ENCODE assay signal across 22 cellular contexts in genomic region chr4:140162596-140162995, GRCh38. TPM values are rescaled to one million over a fixed set of nuclear protein-coding genes. Genes with fewer than 3 reads are reported as not detected.
A peak's percentile ranks its signal among the peaks of the same experiment; 100 is the strongest.
DNase-seq lines count a peak whose midpoint lies in the region; ATAC-seq and TF ChIP-seq lines count a peak whose summit lies in the region.
"Had no signal": no experiment of that assay in that cellular context is flagged by ENCODE, and none has a peak within 500 bp of the region (broad histone marks: within the 10 kb centered on the region; RNA-seq: fewer than 3 reads in every experiment).

No MANE protein-coding gene starts in this region.

- H3K4me3 ChIP-seq in GM23248 (peak overlapping the region; percentile 56), SJSA1 (no peak overlapping the region), esophagus muscularis mucosa (peak overlapping the region in 3 of 4 donors; percentile 14 to 29 (median 21)), trophoblast cell (ENCODE audit: low read depth, low read length) (no peak overlapping the region), right lobe of liver (no peak overlapping the region)
- H3K4me3 ChIP-seq: GM12878 had no signal

- WGBS in GM23248 (ENCODE audit: low coverage in 1 of 2, low lambda C conversion rate in 2 of 2, missing lambda C conversion rate in 2 of 2), 2 experiments = 49 to 50% methylated on average over 2 of the region's 2 CpGs
- 67% methylated on average over 2 of the region's 2 CpGs for WGBS in esophagus muscularis mucosa
- no CpG with 5 or more reads among the region's 2 CpGs for WGBS in trophoblast cell (ENCODE audit: extremely low coverage, insufficient coverage, insufficient read length)
- WGBS in right lobe of liver (ENCODE audit: insufficient coverage, low coverage, low lambda C conversion rate, missing lambda C conversion rate) = 55% methylated on average over 2 of the region's 2 CpGs

- H3K27ac ChIP-seq in GM23248 (peak overlapping the region; percentile 55), SJSA1 (peak overlapping the region; percentile 62), esophagus muscularis mucosa (replicated peaks in 1 of 4) (peak overlapping the region; percentile 27 to 53 (median 44)), trophoblast cell (ENCODE audit: low read depth, low read length) (peak overlapping the region; percentile 63), right lobe of liver (no peak overlapping the region)
- H3K27ac ChIP-seq: foreskin keratinocyte had no signal

- H4K91ac ChIP-seq in trophoblast cell (ENCODE audit: low read depth, low read length) = peak overlapping the region; percentile 68

- no peak overlapping the region for H3K18ac ChIP-seq in trophoblast cell (ENCODE audit: low read length)

- TF ChIP-seq EP300 in esophagus muscularis mucosa (IDR thresholded peaks at IDR 0.05) = no peak

- intact Hi-C loops in esophagus muscularis mucosa (cut with DNase I) (no loop called here), right lobe of liver (cut with DNase I) (no loop called here)

- no peaks in the 10 kb centered on the region for H3K79me2 ChIP-seq in GM23248 (ENCODE audit: insufficient read depth)
- H3K79me2 ChIP-seq in trophoblast cell (ENCODE audit: control insufficient read depth, insufficient read depth, low read length, poor library complexity) = no peaks in the 10 kb centered on the region

- H3K27me3 ChIP-seq in GM23248 (replicated peaks; ENCODE audit: insufficient read depth) = no peaks in the 10 kb centered on the region
- H3K27me3 ChIP-seq in SJSA1 (replicated peaks) = no peaks in the 10 kb centered on the region
- H3K27me3 ChIP-seq in esophagus muscularis mucosa = no peaks in the 10 kb centered on the region
- H3K27me3 ChIP-seq in trophoblast cell (ENCODE audit: insufficient read depth, low read length) = no peaks in the 10 kb centered on the region
- no peaks in the 10 kb centered on the region for H3K27me3 ChIP-seq in right lobe of liver
- H3K27me3 ChIP-seq: foreskin keratinocyte had no signal

- no peaks in the 10 kb centered on the region for H3K36me3 Mint-ChIP-seq in stimulated activated effector memory CD8-positive, alpha-beta T cell treated with anti-CD3 and anti-CD28 coated beads, Interleukin-12 subunit alpha, Interleukin-12 subunit beta, amount 100 ng/mL, for 72 hours
- H3K36me3 Mint-ChIP-seq: CD4-positive, alpha-beta memory T cell had no signal

- no peak overlapping the region for H3K4ac ChIP-seq in trophoblast cell (ENCODE audit: low read depth, low read length)

- H3K36me3 ChIP-seq in GM23248 (ENCODE audit: low read depth) (no peaks in the 10 kb centered on the region), SJSA1 (no peaks in the 10 kb centered on the region), esophagus muscularis mucosa (no peaks in the 10 kb centered on the region), trophoblast cell (ENCODE audit: control insufficient read depth in 1 of 2, insufficient read depth in 2 of 2, low read length in 2 of 2) (no peaks in the 10 kb centered on the region), right lobe of liver (no peaks in the 10 kb centered on the region)

- peaks cover 12% of the 10 kb centered on the region for H3K4me1 ChIP-seq in GM23248 (ENCODE audit: insufficient read depth)
- H3K4me1 ChIP-seq in SJSA1 (replicated peaks) = peaks cover 15% of the 10 kb centered on the region
- H3K4me1 ChIP-seq in esophagus muscularis mucosa = peaks cover 6 to 29% (median 26%) of the 10 kb centered on the region in 4 donors
- H3K4me1 ChIP-seq in trophoblast cell (ENCODE audit: control insufficient read depth in 1 of 2, insufficient read depth in 2 of 2, low read length in 2 of 2) = peaks cover 8 to 12% of the 10 kb centered on the region in 2 experiments
- peaks cover 0 to 11% (median 6%) of the 10 kb centered on the region in 4 donors for H3K4me1 ChIP-seq in right lobe of liver

- H3K9me2 ChIP-seq in GM23248 (ENCODE audit: insufficient read depth) = no peaks in the 10 kb centered on the region

- DNase-seq in GM23248 = peak; percentile 15
- no peak for DNase-seq in SJSA1 (ENCODE audit: low read depth in 1 of 2, low spot score in 2 of 2)
- no peak for DNase-seq in esophagus muscularis mucosa (ENCODE audit: extremely low spot score)
- no peak for DNase-seq in trophoblast cell
- no peak for DNase-seq in right lobe of liver
- no peak for DNase-seq in stimulated activated effector memory CD8-positive, alpha-beta T cell treated with anti-CD3 and anti-CD28 coated beads, Interleukin-12 subunit alpha, Interleukin-12 subunit beta, amount 100 ng/mL, for 72 hours (ENCODE audit: low spot score in 2 of 2)
- no peak for DNase-seq in NCI-H2196 treated with DMSO at 0.1 percent for 48 hours (lab: John Stamatoyannopoulos, UW; ENCODE audit: unreplicated experiment)
- no peak for DNase-seq in glomerular visceral epithelial cell (ENCODE audit: extremely low spot score)
- DNase-seq: activated CD4-positive, alpha-beta T cell treated with anti-CD3 and anti-CD28 coated beads, Interleukin-2, amount 50 U/mL, for 1 hour; activated gamma-delta T cell; anterior cingulate cortex; CD4-positive, alpha-beta memory T cell; foreskin keratinocyte; hypothalamus; kidney; mesendoderm; MM.1S; natural killer cell; NCI-H187 treated with DMSO at 0.1 percent for 48 hours; T-helper 1 cell had no signal

- no peaks in the 10 kb centered on the region for H3K4me1 Mint-ChIP-seq in stimulated activated effector memory CD8-positive, alpha-beta T cell treated with anti-CD3 and anti-CD28 coated beads, Interleukin-12 subunit alpha, Interleukin-12 subunit beta, amount 100 ng/mL, for 72 hours
- H3K4me1 Mint-ChIP-seq: CD4-positive, alpha-beta memory T cell; natural killer cell had no signal

- H4K20me1 ChIP-seq in GM23248 (ENCODE audit: insufficient read depth) = no peaks in the 10 kb centered on the region

- H3K9ac ChIP-seq in GM23248 (peak overlapping the region; percentile 47), trophoblast cell (ENCODE audit: low read length) (no peak overlapping the region)

- H3F3A ChIP-seq in GM23248 (ENCODE audit: insufficient read depth) = no peaks in the 10 kb centered on the region

- H2AK5ac ChIP-seq in trophoblast cell (ENCODE audit: low read length) = peak overlapping the region; percentile 46

- H2BK12ac ChIP-seq in trophoblast cell (ENCODE audit: low read length) = peak overlapping the region; percentile 71

- H4K12ac ChIP-seq in trophoblast cell (ENCODE audit: low read depth, low read length) = no peak overlapping the region

- no peaks in the 10 kb centered on the region for H3K9me3 Mint-ChIP-seq in stimulated activated effector memory CD8-positive, alpha-beta T cell treated with anti-CD3 and anti-CD28 coated beads, Interleukin-12 subunit alpha, Interleukin-12 subunit beta, amount 100 ng/mL, for 72 hours
- H3K9me3 Mint-ChIP-seq: natural killer cell had no signal

- peak overlapping the region; percentile 73 for H2BK5ac ChIP-seq in trophoblast cell (ENCODE audit: low read depth, low read length, poor library complexity)

- TF ChIP-seq POLR2A in esophagus muscularis mucosa (IDR thresholded peaks at IDR 0.05; ENCODE audit: low read depth) (no peak), right lobe of liver (IDR thresholded peaks at IDR 0.05) (no peak)

- H3K23ac ChIP-seq in trophoblast cell (ENCODE audit: low read length) = no peak overlapping the region

- H3K4me2 ChIP-seq in GM23248 (ENCODE audit: unreplicated experiment) (peak overlapping the region; percentile 85), trophoblast cell (ENCODE audit: low read length) (no peak overlapping the region)

- H2AFZ ChIP-seq in GM23248 (peak overlapping the region; percentile 86), trophoblast cell (ENCODE audit: insufficient read depth, low read length, poor library complexity) (no peak overlapping the region)

- no peak overlapping the region for H4K8ac ChIP-seq in trophoblast cell (ENCODE audit: low read depth, low read length)

- in situ Hi-C loops in GM23248 (cut with MboI) = no loop called here

- H3K9me3 ChIP-seq in GM23248 (ENCODE audit: low read depth) (no peaks in the 10 kb centered on the region), SJSA1 (replicated peaks) (no peaks in the 10 kb centered on the region), esophagus muscularis mucosa (no peaks in the 10 kb centered on the region), trophoblast cell (ENCODE audit: insufficient read depth, low read depth, low read length) (peaks cover 3% of the 10 kb centered on the region), right lobe of liver (no peaks in the 10 kb centered on the region)

- TF ChIP-seq CTCF in esophagus muscularis mucosa (IDR thresholded peaks at IDR 0.05) = no peak
- no peak for TF ChIP-seq CTCF in right lobe of liver (IDR thresholded peaks at IDR 0.05)

- H3K4me3 Mint-ChIP-seq in stimulated activated effector memory CD8-positive, alpha-beta T cell treated with anti-CD3 and anti-CD28 coated beads, Interleukin-12 subunit alpha, Interleukin-12 subunit beta, amount 100 ng/mL, for 72 hours = no peak overlapping the region
- H3K4me3 Mint-ChIP-seq: CD4-positive, alpha-beta memory T cell; natural killer cell had no signal

- peak overlapping the region; percentile 60 for H2BK120ac ChIP-seq in trophoblast cell (ENCODE audit: insufficient read depth, low read length, poor library complexity)

- H3K27ac Mint-ChIP-seq in stimulated activated effector memory CD8-positive, alpha-beta T cell treated with anti-CD3 and anti-CD28 coated beads, Interleukin-12 subunit alpha, Interleukin-12 subunit beta, amount 100 ng/mL, for 72 hours = no peak overlapping the region
- H3K27ac Mint-ChIP-seq: CD4-positive, alpha-beta memory T cell; natural killer cell; progenitor cell of endocrine pancreas had no signal

- no peak overlapping the region for H3K14ac ChIP-seq in trophoblast cell (ENCODE audit: low read length)

- peaks cover 19% of the 10 kb centered on the region for H3K79me1 ChIP-seq in trophoblast cell (ENCODE audit: low read length)

- ATAC-seq in right lobe of liver = no peak
- ATAC-seq in stimulated activated effector memory CD8-positive, alpha-beta T cell treated with anti-CD3 and anti-CD28 coated beads, Interleukin-12 subunit alpha, Interleukin-12 subunit beta, amount 100 ng/mL, for 72 hours = no peak
- ATAC-seq: GM12878, natural killer cell had no signal

RNA-seq across cellular contexts. Expression of gene MAML3, which starts 8.6 kb away (rescaled TPM):
- 1.5 and 1.9 TPM in 2 replicates for total RNA-seq in GM23248 (2014; rRNA removed; shearing (Covaris generic))
- polyA plus RNA-seq in GM23248 (2016; fragmentation: Nextera tagmentation; extraction: Ambion mirVana) = 0.61 and 0.96 TPM in 2 replicates
- 0.53 and 1.8 TPM in 2 replicates for total RNA-seq in SJSA1 (2014; rRNA removed; shearing (Covaris generic))
- 1 to 10 TPM; 5.0 to 8.7 (median 7.1) TPM for total RNA-seq in esophagus muscularis mucosa
- polyA plus RNA-seq in trophoblast cell (2013) = 31.7 and 32.4 TPM in 2 replicates
- 1 to 10 TPM; 2.6 to 7.8 (median 5.0) TPM for total RNA-seq in right lobe of liver

Comparison
In these comparisons a context has a peak if more than half of its experiments do, and no peak if none do; other contexts are left out.
1. H3K27ac ChIP-seq: peak in GM23248 (single experiment), SJSA1 (single experiment), esophagus muscularis mucosa (4 of 4) and trophoblast cell (single experiment); none in right lobe of liver (0 of 3).
2. H3K4me3 ChIP-seq: peak in GM23248 (single experiment) and esophagus muscularis mucosa (3 of 4); none in SJSA1 (single experiment), trophoblast cell (single experiment) and right lobe of liver (0 of 3).